Comparison of ENCODE assay signal across 1 cellular context in the genomic region with DNA sequence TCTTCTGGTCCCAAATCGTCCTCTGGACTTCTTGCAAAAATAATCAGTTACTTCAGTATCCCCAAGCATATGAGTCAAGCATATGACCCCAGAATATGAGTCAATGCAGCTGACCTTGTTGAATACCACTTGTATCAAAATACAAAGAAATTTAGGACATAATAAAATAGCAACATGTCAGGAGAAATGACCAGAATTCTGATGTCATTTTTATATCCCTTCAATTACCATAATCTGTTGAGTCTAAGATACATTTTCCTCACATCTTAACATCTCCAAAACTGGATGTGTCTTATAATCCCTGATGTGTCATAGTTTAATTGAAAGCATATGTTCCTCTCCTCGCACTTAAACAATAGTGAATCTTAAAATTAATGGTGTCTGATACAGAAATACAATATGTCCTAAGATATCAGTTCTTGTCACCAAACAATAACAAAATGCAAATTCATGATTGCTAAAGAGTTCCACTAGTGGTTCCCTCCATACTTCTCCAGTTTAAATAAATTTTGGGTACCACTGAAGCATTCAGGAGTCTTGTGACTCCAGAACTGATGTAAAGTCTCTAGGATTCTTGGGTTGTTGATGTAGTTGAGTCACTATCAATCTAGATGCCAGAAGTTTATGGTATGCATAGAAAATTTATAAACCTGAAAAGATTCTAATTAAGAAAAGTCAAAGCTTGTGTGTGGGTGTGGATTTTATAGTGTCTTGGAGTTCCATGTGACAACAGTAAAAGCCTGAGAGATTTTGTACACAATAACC.
TF ChIP-seq lines count a peak whose summit lies in the region.

No MANE protein-coding gene starts in this region.

TF ChIP-seq in GM12878, 131 proteins besides CTCF, POLR2A, EP300 and RAD21:
- no peak for TF ChIP-seq ZBTB33 (IDR thresholded peaks at IDR 0.05)
- no peak for TF ChIP-seq CEBPZ (IDR thresholded peaks at IDR 0.05; ENCODE audit: low read depth, low read length)
- TF ChIP-seq ATF7 (IDR thresholded peaks at IDR 0.05; ENCODE audit: low read depth) = no peak
- TF ChIP-seq KDM1A (IDR thresholded peaks at IDR 0.05; ENCODE audit: borderline replicate concordance) = no peak
- TF ChIP-seq CBX3 (IDR thresholded peaks at IDR 0.05; ENCODE audit: borderline replicate concordance, low read depth) = no peak
- no peak for TF ChIP-seq CHD2 (IDR thresholded peaks at IDR 0.05; ENCODE audit: borderline replicate concordance, low read depth, low read length)
- no peak for TF ChIP-seq CUX1 (IDR thresholded peaks at IDR 0.05; ENCODE audit: insufficient replicate concordance, low read depth, low read length)
- no peak for TF ChIP-seq NR2C2 (IDR thresholded peaks at IDR 0.05; ENCODE audit: borderline replicate concordance, control insufficient read depth, insufficient read length, low read depth)
- no peak for TF ChIP-seq HDGF (IDR thresholded peaks at IDR 0.05)
- TF ChIP-seq GATAD2B (conservative IDR thresholded peaks at IDR 0.05; ENCODE audit: low read depth) = no peak
- TF ChIP-seq ZBED1 (IDR thresholded peaks at IDR 0.05; ENCODE audit: borderline replicate concordance) = no peak
- TF ChIP-seq ZNF622 (IDR thresholded peaks at IDR 0.05) = no peak
- TF ChIP-seq HCFC1 (IDR thresholded peaks at IDR 0.05; ENCODE audit: low read length) = no peak
- TF ChIP-seq FOXK2 (IDR thresholded peaks at IDR 0.05) = no peak
- TF ChIP-seq, protein P1, sequence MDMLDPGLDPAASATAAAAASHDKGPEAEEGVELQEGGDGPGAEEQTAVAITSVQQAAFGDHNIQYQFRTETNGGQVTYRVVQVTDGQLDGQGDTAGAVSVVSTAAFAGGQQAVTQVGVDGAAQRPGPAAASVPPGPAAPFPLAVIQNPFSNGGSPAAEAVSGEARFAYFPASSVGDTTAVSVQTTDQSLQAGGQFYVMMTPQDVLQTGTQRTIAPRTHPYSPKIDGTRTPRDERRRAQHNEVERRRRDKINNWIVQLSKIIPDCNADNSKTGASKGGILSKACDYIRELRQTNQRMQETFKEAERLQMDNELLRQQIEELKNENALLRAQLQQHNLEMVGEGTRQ (IDR thresholded peaks at IDR 0.05; ENCODE audit: borderline replicate concordance, low read depth, low read length) = no peak
- no peak for TF ChIP-seq ZSCAN29 (IDR thresholded peaks at IDR 0.05)
- no peak for TF ChIP-seq MEF2A (IDR thresholded peaks at IDR 0.05; ENCODE audit: insufficient read depth, low read depth, low read length)
